1 cellular context compared by ENCODE assay signal in genomic region chr1:37741662-37742061, GRCh38.
TF ChIP-seq lines count a peak whose summit lies in the region.

No MANE protein-coding gene starts in this region.

TF ChIP-seq in HEK293, 187 proteins besides CTCF, POLR2A, EP300 and RAD21 (continued from another document):
- TF ChIP-seq BCL6B (tag by site-specific recombination; IDR thresholded peaks at IDR 0.05), result peak; percentile 47; the same call in 1 of the 2 replicates
